Comparison of ENCODE assay signal across 8 cellular contexts in genomic region chr6:149963462-149964242, GRCh38. TPM values are rescaled to one million over a fixed set of nuclear protein-coding genes. Genes with fewer than 3 reads are reported as not detected.
DNase-seq lines count a peak whose midpoint lies in the region; ATAC-seq and TF ChIP-seq lines count a peak whose summit lies in the region.

Gene ULBP1, plus strand, starts transcription at chr6:149963943. Its CDS starts 107 bp downstream, at chr6:149964050.

- H3K4me3 ChIP-seq in BLaER1 (peak within 1 kb of the TSS; percentile 69), adipocyte (ENCODE audit: low read length) (peak within 1 kb of the TSS; percentile 81), right atrium auricular region (peak within 1 kb of the TSS; percentile 23 to 48), rectal smooth muscle tissue (ENCODE audit: low read length) (peak within 1 kb of the TSS; percentile 67), vagina (peak within 1 kb of the TSS; percentile 47 to 56)

- H3K36me3 Mint-ChIP-seq in T-cell: no peaks in the 10 kb centered on the region

- DNase-seq in NCI-H1092 (lab: John Stamatoyannopoulos, UW) (peak; percentile 44), T-cell (peak; percentile 30 to 74 (median 51)), adipocyte (ENCODE audit: low read depth) (peak; percentile 85), right atrium auricular region (ENCODE audit: low spot score) (peak; percentile 90), vagina (ENCODE audit: extremely low spot score in 2 of 2) (peak in 1 of 2 donors; percentile 86)

- peaks cover 22 to 33% (median 26%) of the 10 kb centered on the region in 3 donors for H3K4me1 Mint-ChIP-seq in T-cell

- CTCF ChIA-PET in T-cell (lab: Charles Lee): no interaction called here

- ATAC-seq in GM21526 (IDR thresholded peaks at IDR 0.05; ENCODE audit: low FRiP score, unreplicated experiment) (peak; percentile 56), T-cell (replicated peaks in 1 of 4) (peak; percentile 67 to 79 (median 72))

- POLR2A ChIA-PET in T-cell (lab: Charles Lee): interaction anchor here in 1 of 2 donors (0.6 kb wide), 1 partner anchor 27 kb away, joined by 3 read pairs; no protein-coding TSS in a partner anchor

- H3K27me3 Mint-ChIP-seq in T-cell: peaks cover 73 to 88% of the 10 kb centered on the region in 2 donors

- intact Hi-C loops in vagina (cut with DNase I): no loop called here

- TF ChIP-seq CTCF in right atrium auricular region (IDR thresholded peaks at IDR 0.05): peak in 1 of 2 donors; percentile 16
- TF ChIP-seq CTCF in vagina (IDR thresholded peaks at IDR 0.05): peak in 1 of 3 experiments; percentile 18

- H3K4me2 ChIP-seq in BLaER1: peak within 1 kb of the TSS; percentile 93

- H3K36me3 ChIP-seq in BLaER1 (no peaks in the 10 kb centered on the region), adipocyte (ENCODE audit: control insufficient read depth, insufficient read depth, low read length, severe bottlenecking) (no peaks in the 10 kb centered on the region), right atrium auricular region (no peaks in the 10 kb centered on the region), rectal smooth muscle tissue (ENCODE audit: control insufficient read depth, insufficient read depth, low read length) (no peaks in the 10 kb centered on the region), vagina (no peaks in the 10 kb centered on the region)

- peaks cover 24% of the 10 kb centered on the region for H4K20me1 ChIP-seq in BLaER1

- peak within 1 kb of the TSS; percentile 34 to 40 for H3K27ac Mint-ChIP-seq in T-cell

- H3K4me3 Mint-ChIP-seq in T-cell: peak within 1 kb of the TSS; percentile 84 to 95 (median 85)

- H3K27ac ChIP-seq in BLaER1: no peak within 1 kb of the TSS
- H3K27ac ChIP-seq in right atrium auricular region: no peak within 1 kb of the TSS
- H3K27ac ChIP-seq in rectal smooth muscle tissue (ENCODE audit: low read depth, low read length): no peak within 1 kb of the TSS
- H3K27ac ChIP-seq in vagina: no peak within 1 kb of the TSS

- H3K9ac ChIP-seq in BLaER1 (peak within 1 kb of the TSS; percentile 50; the same call in 1 of the 2 replicates), adipocyte (ENCODE audit: low read length) (peak within 1 kb of the TSS; percentile 70), rectal smooth muscle tissue (ENCODE audit: low read length) (no peak within 1 kb of the TSS)

- H3K9me3 ChIP-seq in BLaER1 (no peaks in the 10 kb centered on the region), adipocyte (ENCODE audit: control insufficient read depth, low read length) (no peaks in the 10 kb centered on the region), right atrium auricular region (no peaks in the 10 kb centered on the region), vagina (no peaks in the 10 kb centered on the region)

- peaks cover 82% of the 10 kb centered on the region for H3K27me3 ChIP-seq in BLaER1
- H3K27me3 ChIP-seq in adipocyte (replicated peaks; ENCODE audit: control insufficient read depth, insufficient read depth, low read length): peaks cover 50% of the 10 kb centered on the region
- H3K27me3 ChIP-seq in right atrium auricular region: peaks cover 14 to 15% of the 10 kb centered on the region in 2 donors
- peaks cover 40% of the 10 kb centered on the region for H3K27me3 ChIP-seq in rectal smooth muscle tissue (ENCODE audit: control insufficient read depth, insufficient read depth, low read length)
- H3K27me3 ChIP-seq in vagina: peaks cover 5% of the 10 kb centered on the region

- peaks cover 25% of the 10 kb centered on the region for H3K4me1 ChIP-seq in BLaER1
- H3K4me1 ChIP-seq in adipocyte (ENCODE audit: control insufficient read depth, insufficient read depth, low read length): peaks cover 11% of the 10 kb centered on the region
- peaks cover 0 to 20% of the 10 kb centered on the region in 2 donors for H3K4me1 ChIP-seq in right atrium auricular region
- peaks cover 5% of the 10 kb centered on the region for H3K4me1 ChIP-seq in rectal smooth muscle tissue (ENCODE audit: control insufficient read depth, insufficient read depth, low read length)
- H3K4me1 ChIP-seq in vagina: peaks cover 28% of the 10 kb centered on the region

- H3K9me3 Mint-ChIP-seq in T-cell: no peaks in the 10 kb centered on the region

- no peak for TF ChIP-seq POLR2A in vagina (IDR thresholded peaks at IDR 0.05)

RNA-seq across cellular contexts. Expression of gene ULBP1, which starts in this region (rescaled TPM):
- total RNA-seq in T-cell (under 1 TPM in 4 of 5 donors, not detected in 1; 0.13 to 0.23 (median 0.14) TPM), right atrium auricular region (under 1 TPM; 0.11 to 0.31 TPM), vagina (not detected)

Comparison
In these comparisons a context has a peak if more than half of its experiments do, and no peak if none do; other contexts are left out.
1. Peak in DNase-seq and ATAC-seq in T-cell; RNA of the gene not detected or under 1 TPM.
2. Peak in DNase-seq and H3K4me3 ChIP-seq in right atrium auricular region; RNA of the gene not detected or under 1 TPM.